8 cellular contexts compared by ENCODE assay signal in the genomic region with DNA sequence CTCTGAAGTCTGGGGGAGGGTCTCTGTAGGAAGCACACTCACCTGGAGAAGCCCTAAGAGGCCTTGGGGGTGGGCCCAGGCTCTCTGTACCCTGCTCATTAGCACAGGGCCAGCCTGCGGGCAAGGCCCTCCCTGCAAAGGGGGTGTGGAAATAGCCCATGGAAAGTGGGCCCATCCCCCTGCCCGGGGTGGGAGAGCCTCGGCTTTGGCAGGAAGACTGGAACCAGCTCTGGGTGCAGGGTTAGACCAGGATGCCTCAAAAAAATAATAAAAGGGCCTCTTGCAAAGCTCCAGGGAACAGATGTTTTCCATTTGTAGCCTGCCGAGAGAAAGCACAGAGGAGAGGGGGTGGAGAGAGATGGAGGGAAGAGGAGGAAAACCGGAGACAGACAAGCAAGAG.
DNase-seq lines count a peak whose midpoint lies in the region; ATAC-seq and TF ChIP-seq lines count a peak whose summit lies in the region.

No MANE protein-coding gene starts in this region.

- peaks cover 18% of the 10 kb centered on the region for H3K36me3 ChIP-seq in right atrium auricular region

- no peaks in the 10 kb centered on the region for H3K9me3 ChIP-seq in right atrium auricular region

- H3K4me1 ChIP-seq in right atrium auricular region: peaks cover 0 to 51% of the 10 kb centered on the region in 2 donors

- H3K36me3 Mint-ChIP-seq in activated naive CD8-positive, alpha-beta T cell treated with anti-CD3 and anti-CD28 coated beads, Interleukin-2, amount 50 U/mL, for 24 hours (ENCODE audit: low read depth): peaks cover 18% of the 10 kb centered on the region
- H3K36me3 Mint-ChIP-seq in stimulated activated naive B cell treated with anti-CD40 and anti-IgM and Interleukin-4, amounts not matched to agents 10 μg/mL and 1 μg/mL and 100 μg/mL, for 72 hours: peaks cover 62 to 86% of the 10 kb centered on the region in 2 donors

- no peak for TF ChIP-seq CTCF in right atrium auricular region (IDR thresholded peaks at IDR 0.05)
- no peak for TF ChIP-seq CTCF in GM10266 (IDR thresholded peaks at IDR 0.05; ENCODE audit: control insufficient read depth, insufficient read depth, low read depth, missing control alignments)

- H3K4me3 ChIP-seq in right atrium auricular region: no peak overlapping the region

- no peaks in the 10 kb centered on the region for H3K27me3 ChIP-seq in right atrium auricular region

- H3K4me1 Mint-ChIP-seq in activated naive CD8-positive, alpha-beta T cell treated with anti-CD3 and anti-CD28 coated beads, Interleukin-2, amount 50 U/mL, for 24 hours: peaks cover 23% of the 10 kb centered on the region
- H3K4me1 Mint-ChIP-seq in stimulated activated naive B cell treated with anti-CD40 and anti-IgM and Interleukin-4, amounts not matched to agents 10 μg/mL and 1 μg/mL and 100 μg/mL, for 72 hours: peaks cover 44 to 61% of the 10 kb centered on the region in 2 donors

- no peak for ATAC-seq in activated naive CD8-positive, alpha-beta T cell treated with anti-CD3 and anti-CD28 coated beads, Interleukin-2, amount 50 U/mL, for 24 hours
- ATAC-seq in stimulated activated naive B cell treated with anti-CD40 and anti-IgM and Interleukin-4, amounts not matched to agents 10 μg/mL and 1 μg/mL and 100 μg/mL, for 72 hours (replicated peaks): no peak
- no peak for ATAC-seq in HG02938 (IDR thresholded peaks at IDR 0.05; ENCODE audit: unreplicated experiment)

- H3K27ac ChIP-seq in right atrium auricular region: peak overlapping the region; percentile 67 to 77

- H3K9me3 Mint-ChIP-seq in activated naive CD8-positive, alpha-beta T cell treated with anti-CD3 and anti-CD28 coated beads, Interleukin-2, amount 50 U/mL, for 24 hours: no peaks in the 10 kb centered on the region
- no peaks in the 10 kb centered on the region for H3K9me3 Mint-ChIP-seq in stimulated activated naive B cell treated with anti-CD40 and anti-IgM and Interleukin-4, amounts not matched to agents 10 μg/mL and 1 μg/mL and 100 μg/mL, for 72 hours

- H3K4me3 Mint-ChIP-seq in activated naive CD8-positive, alpha-beta T cell treated with anti-CD3 and anti-CD28 coated beads, Interleukin-2, amount 50 U/mL, for 24 hours: no peak overlapping the region
- H3K4me3 Mint-ChIP-seq in stimulated activated naive B cell treated with anti-CD40 and anti-IgM and Interleukin-4, amounts not matched to agents 10 μg/mL and 1 μg/mL and 100 μg/mL, for 72 hours: peak overlapping the region; percentile 47 to 69

- H3K27ac Mint-ChIP-seq in activated naive CD8-positive, alpha-beta T cell treated with anti-CD3 and anti-CD28 coated beads, Interleukin-2, amount 50 U/mL, for 24 hours: peak overlapping the region; percentile 22
- H3K27ac Mint-ChIP-seq in stimulated activated naive B cell treated with anti-CD40 and anti-IgM and Interleukin-4, amounts not matched to agents 10 μg/mL and 1 μg/mL and 100 μg/mL, for 72 hours: peak overlapping the region; percentile 68

- H3K27me3 Mint-ChIP-seq in activated naive CD8-positive, alpha-beta T cell treated with anti-CD3 and anti-CD28 coated beads, Interleukin-2, amount 50 U/mL, for 24 hours: no peaks in the 10 kb centered on the region
- H3K27me3 Mint-ChIP-seq in stimulated activated naive B cell treated with anti-CD40 and anti-IgM and Interleukin-4, amounts not matched to agents 10 μg/mL and 1 μg/mL and 100 μg/mL, for 72 hours: no peaks in the 10 kb centered on the region

- DNase-seq in GM03348 (ENCODE audit: low spot score) (peak; percentile 90), right atrium auricular region (ENCODE audit: low spot score) (no peak), NCI-H1105 treated with DMSO at 0.1 percent for 48 hours (lab: John Stamatoyannopoulos, UW) (no peak), mesenteric fat pad (ENCODE audit: low spot score) (no peak), GM10266 (ENCODE audit: extremely low spot score) (no peak)
- no peak for DNase-seq in activated naive CD8-positive, alpha-beta T cell treated with anti-CD3 and anti-CD28 coated beads, Interleukin-2, amount 50 U/mL, for 24 hours
- DNase-seq in stimulated activated naive B cell treated with anti-CD40 and anti-IgM and Interleukin-4, amounts not matched to agents 10 μg/mL and 1 μg/mL and 100 μg/mL, for 72 hours: no peak
